ENCODE assay signal across 19 cellular contexts in genomic region chr14:96180004-96180403, GRCh38. TPM values are rescaled to one million over a fixed set of nuclear protein-coding genes. Genes with fewer than 3 reads are reported as not detected.
DNase-seq lines count a peak whose midpoint lies in the region; ATAC-seq and TF ChIP-seq lines count a peak whose summit lies in the region.
"Had no signal": no experiment of that assay in that cellular context is flagged by ENCODE, and none has a peak within 500 bp of the region (broad histone marks: within the 10 kb centered on the region; RNA-seq: fewer than 3 reads in every experiment).

No MANE protein-coding gene starts in this region.

- ATAC-seq in HG02759 (IDR thresholded peaks at IDR 0.05; ENCODE audit: unreplicated experiment) (no peak), HG03139 (IDR thresholded peaks at IDR 0.05; ENCODE audit: unreplicated experiment) (no peak)
- ATAC-seq: GM23338 had no signal

- no peaks in the 10 kb centered on the region for H3K9me3 Mint-ChIP-seq in progenitor cell of endocrine pancreas (ENCODE audit: low read depth)
- H3K9me3 Mint-ChIP-seq: CD4-positive, alpha-beta T cell had no signal

- H3K4me3 Mint-ChIP-seq in progenitor cell of endocrine pancreas (ENCODE audit: low read depth), result no peak overlapping the region
- H3K4me3 Mint-ChIP-seq: B cell; CD4-positive, alpha-beta T cell; GM23338; H9 had no signal

- DNase-seq in NCI-H82 (lab: John Stamatoyannopoulos, UW) (peak; percentile 30), NCI-H82 treated with DMSO at 0.1 percent for 48 hours (lab: John Stamatoyannopoulos, UW; ENCODE audit: unreplicated experiment) (no peak), WERI-Rb-1 (no peak), progenitor cell of endocrine pancreas (ENCODE audit: low spot score, unreplicated experiment) (no peak), NCI-H1092 treated with DMSO at 0.1 percent for 48 hours (lab: John Stamatoyannopoulos, UW) (no peak)
- DNase-seq: 8988T; C1 segment of cervical spinal cord; Calu3; CD4-positive, alpha-beta T cell; DMS 273 treated with DMSO at 0.1 percent for 48 hours; DMS79; H9; KG1 had no signal

- peaks cover 25% of the 10 kb centered on the region for H3K27me3 Mint-ChIP-seq in progenitor cell of endocrine pancreas

- H3K4me1 Mint-ChIP-seq in progenitor cell of endocrine pancreas (ENCODE audit: low read depth), result peaks cover 2% of the 10 kb centered on the region
- H3K4me1 Mint-ChIP-seq: GM23338 had no signal

- peaks cover 4% of the 10 kb centered on the region for H3K9me3 ChIP-seq in WERI-Rb-1 (ENCODE audit: severe bottlenecking)

- no peaks in the 10 kb centered on the region for H3K27me3 ChIP-seq in WERI-Rb-1 (ENCODE audit: insufficient read depth, low read depth, severe bottlenecking)

- peak overlapping the region; percentile 6 for H3K27ac Mint-ChIP-seq in progenitor cell of endocrine pancreas
- H3K27ac Mint-ChIP-seq: B cell; CD4-positive, alpha-beta T cell; GM23338; H9 had no signal

- TF ChIP-seq CTCF in WERI-Rb-1 (IDR thresholded peaks at IDR 0.05; ENCODE audit: low read depth, low read length), result no peak
- TF ChIP-seq CTCF in progenitor cell of endocrine pancreas (IDR thresholded peaks at IDR 0.05; ENCODE audit: unreplicated experiment), result no peak

- H3K36me3 ChIP-seq in WERI-Rb-1, result no peaks in the 10 kb centered on the region

- peak overlapping the region; percentile 44; the same call in 1 of the 2 replicates for H3K27ac ChIP-seq in WERI-Rb-1
- H3K27ac ChIP-seq: HL-60 had no signal

- peak overlapping the region; percentile 13; the same call in 1 of the 2 replicates for H3K4me3 ChIP-seq in WERI-Rb-1 (ENCODE audit: low read depth, low read length)
- H3K4me3 ChIP-seq: GM23338 had no signal

- H3K36me3 Mint-ChIP-seq in progenitor cell of endocrine pancreas (ENCODE audit: insufficient read depth), result no peaks in the 10 kb centered on the region

RNA-seq across cellular contexts. Expression of gene BDKRB2, which starts 24.6 kb away (rescaled TPM):
- 0.36 and 0.42 TPM in 2 replicates for total RNA-seq in progenitor cell of endocrine pancreas
- total RNA-seq: B cell; CD4-positive, alpha-beta T cell; G401 had no signal
